Comparison of ENCODE assay signal across 1 cellular context in the genomic region with DNA sequence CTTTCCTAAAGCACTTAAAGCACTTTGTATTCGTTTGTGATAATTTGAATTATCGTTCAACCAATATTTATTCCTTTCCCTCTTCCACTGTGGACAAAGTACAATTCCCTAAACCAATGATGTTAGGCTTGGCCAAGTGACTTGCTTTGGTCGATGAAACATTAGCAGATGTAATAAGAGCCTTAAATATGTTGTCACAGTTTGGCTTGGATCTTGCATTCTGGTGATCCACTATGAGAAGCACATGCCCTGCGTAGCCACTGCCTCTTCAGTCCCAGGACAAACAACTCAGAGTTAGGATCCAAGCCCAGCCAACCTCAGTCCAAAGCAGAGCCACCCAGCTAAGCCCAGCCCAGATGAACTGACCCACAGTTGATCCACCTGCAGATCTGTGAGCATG.
TF ChIP-seq lines count a peak whose summit lies in the region.

No MANE protein-coding gene starts in this region.

TF ChIP-seq in IMR-90, 13 proteins besides CTCF, POLR2A, EP300 and RAD21 (continued from another document):
- TF ChIP-seq, protein P1, sequence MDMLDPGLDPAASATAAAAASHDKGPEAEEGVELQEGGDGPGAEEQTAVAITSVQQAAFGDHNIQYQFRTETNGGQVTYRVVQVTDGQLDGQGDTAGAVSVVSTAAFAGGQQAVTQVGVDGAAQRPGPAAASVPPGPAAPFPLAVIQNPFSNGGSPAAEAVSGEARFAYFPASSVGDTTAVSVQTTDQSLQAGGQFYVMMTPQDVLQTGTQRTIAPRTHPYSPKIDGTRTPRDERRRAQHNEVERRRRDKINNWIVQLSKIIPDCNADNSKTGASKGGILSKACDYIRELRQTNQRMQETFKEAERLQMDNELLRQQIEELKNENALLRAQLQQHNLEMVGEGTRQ (IDR thresholded peaks at IDR 0.05; ENCODE audit: low read depth, low read length): no peak
- no peak for TF ChIP-seq MAZ (IDR thresholded peaks at IDR 0.05; ENCODE audit: borderline replicate concordance, low read depth, low read length)
- no peak for TF ChIP-seq MAFK (IDR thresholded peaks at IDR 0.05; ENCODE audit: low read depth, low read length)
- TF ChIP-seq RCOR1 (IDR thresholded peaks at IDR 0.05; ENCODE audit: insufficient replicate concordance, low read length): no peak
- no peak for TF ChIP-seq CHD1 (IDR thresholded peaks at IDR 0.05; ENCODE audit: low read depth, low read length)
- TF ChIP-seq, protein P2, sequence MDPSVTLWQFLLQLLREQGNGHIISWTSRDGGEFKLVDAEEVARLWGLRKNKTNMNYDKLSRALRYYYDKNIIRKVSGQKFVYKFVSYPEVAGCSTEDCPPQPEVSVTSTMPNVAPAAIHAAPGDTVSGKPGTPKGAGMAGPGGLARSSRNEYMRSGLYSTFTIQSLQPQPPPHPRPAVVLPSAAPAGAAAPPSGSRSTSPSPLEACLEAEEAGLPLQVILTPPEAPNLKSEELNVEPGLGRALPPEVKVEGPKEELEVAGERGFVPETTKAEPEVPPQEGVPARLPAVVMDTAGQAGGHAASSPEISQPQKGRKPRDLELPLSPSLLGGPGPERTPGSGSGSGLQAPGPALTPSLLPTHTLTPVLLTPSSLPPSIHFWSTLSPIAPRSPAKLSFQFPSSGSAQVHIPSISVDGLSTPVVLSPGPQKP (IDR thresholded peaks at IDR 0.05; ENCODE audit: borderline replicate concordance, low read depth, low read length): no peak
- no peak for TF ChIP-seq NFE2L2 (IDR thresholded peaks at IDR 0.05; ENCODE audit: low read depth, low read length)
- TF ChIP-seq CEBPB (IDR thresholded peaks at IDR 0.05; ENCODE audit: low read depth, low read length): no peak
